In the genomic region with DNA sequence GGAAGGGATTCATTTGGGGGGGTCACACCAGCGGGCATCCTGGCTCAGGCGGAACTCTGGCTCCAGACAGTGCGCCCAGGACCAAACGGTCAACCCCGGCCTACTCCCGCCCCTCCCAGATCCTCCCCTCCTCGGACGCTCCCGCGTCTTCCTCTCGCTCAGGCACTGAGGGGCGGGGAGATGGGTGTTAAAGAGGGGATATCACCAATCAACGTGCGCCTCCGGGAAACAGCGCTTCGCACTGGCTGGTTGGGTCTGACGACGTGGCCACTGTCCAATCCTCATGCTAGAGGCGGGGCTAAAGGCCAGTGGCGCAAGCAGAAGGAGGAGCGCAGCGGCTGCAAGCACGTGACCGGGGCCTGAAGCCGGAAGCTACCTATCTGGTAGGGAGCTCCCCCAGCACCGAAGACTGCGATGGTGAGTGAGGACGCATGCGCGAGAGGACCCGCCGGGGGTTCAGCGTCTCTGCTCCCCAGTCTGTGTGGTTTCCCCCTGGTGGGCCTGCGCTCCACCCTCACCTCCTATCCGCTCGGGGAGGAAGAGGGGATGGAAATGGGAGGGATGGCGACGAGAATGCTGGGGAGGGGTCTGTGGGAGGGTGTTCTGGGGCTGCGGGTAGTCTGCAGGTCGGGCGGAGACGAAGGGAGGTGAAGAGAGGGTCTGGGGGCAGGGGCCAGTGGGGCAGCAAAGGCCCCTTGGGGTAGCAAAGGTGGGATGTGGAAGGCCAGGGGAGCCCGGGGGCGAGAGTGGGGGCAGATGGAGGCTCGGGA, we compare ENCODE assay signal across 8 cellular contexts. TPM values are rescaled to one million over a fixed set of nuclear protein-coding genes. Genes with fewer than 3 reads are reported as not detected.
DNase-seq lines count a peak whose midpoint lies in the region; ATAC-seq, FAIRE-seq and TF ChIP-seq lines count a peak whose summit lies in the region.

A gene (plus strand): TSS at position 360 of the 770 bp plus-strand sequence. CDS start 55 bp downstream, at position 415.

- no peaks in the 10 kb centered on the region for H3K9me3 ChIP-seq in psoas muscle

- peak within 1 kb of the TSS; percentile 84 for H3K27ac ChIP-seq in psoas muscle

- ATAC-seq in GM18499 (IDR thresholded peaks at IDR 0.05; ENCODE audit: insufficient read depth, unreplicated experiment) (peak; percentile 97), HG02943 (IDR thresholded peaks at IDR 0.05; ENCODE audit: low read depth, unreplicated experiment) (peak; percentile 98), left ventricle myocardium superior (peak; percentile 99), psoas muscle (peak; percentile 98 to 99 (median 99))

- no peaks in the 10 kb centered on the region for H3K27me3 ChIP-seq in psoas muscle (ENCODE audit: insufficient read depth in 3 of 3, low read length in 2 of 3)

- DNase-seq in NCI-H187 treated with DMSO at 0.1 percent for 48 hours (lab: John Stamatoyannopoulos, UW) (peak; percentile 98), anterior cingulate cortex (lab: John Stamatoyannopoulos, UW) (peak; percentile 89 to 100 (median 99)), left ventricle myocardium superior (peak; percentile 98), psoas muscle (peak; percentile 98 to 99), urothelium cell line (ENCODE audit: low spot score) (peak; percentile 100)

- intact Hi-C loops in T-helper 2 cell treated with Interferon-gamma antibody and Interleukin-4, amounts not matched to agents 100 ng/mL and 5 ng/mL, for 36 hours (cut with micrococcal nuclease) = loop anchor here (1.0 to 5.0 kb wide), 7 partner anchors 10 to 281 kb away; a partner anchor contains a TSS
- intact Hi-C loops in left ventricle myocardium superior (cut with micrococcal nuclease) = no loop called here
- intact Hi-C loops in psoas muscle (cut with DNase I) = no loop called here

- H3K36me3 ChIP-seq in psoas muscle (ENCODE audit: insufficient read depth in 1 of 2, low read depth in 1 of 2) = peaks cover 4 to 22% of the 10 kb centered on the region in 2 donors

- peak within 1 kb of the TSS; percentile 73 for H3K4me3 ChIP-seq in psoas muscle

- TF ChIP-seq CTCF in psoas muscle (IDR thresholded peaks at IDR 0.05) = peak; percentile 6

- FAIRE-seq in urothelium cell line (lab: Jason Lieb, UNC) = peak; percentile 98

- peaks cover 15% of the 10 kb centered on the region for H3K4me1 ChIP-seq in psoas muscle

- WGBS in psoas muscle, 3 donors = 0 to 1% (median 0%) methylated on average over 42 to 46 of the region's 46 CpGs

RNA-seq across cellular contexts. Expression of the gene that starts here (rescaled TPM):
- 143 and 155 TPM in 2 replicates for total RNA-seq in T-helper 2 cell treated with Interferon-gamma antibody and Interleukin-4, amounts not matched to agents 100 ng/mL and 5 ng/mL, for 36 hours
- total RNA-seq in left ventricle myocardium superior (104 TPM), psoas muscle (10 to 100 TPM; 48.7 to 74.6 (median 68.1) TPM)
- 100 to 1,000 TPM; 118 to 141 (median 140) TPM for polyA plus RNA-seq in psoas muscle

Comparison
In these comparisons a context has a peak if more than half of its experiments do, and no peak if none do; other contexts are left out.
1. Peak in every context shown above with its lines: DNase-seq, ATAC-seq, H3K4me3 ChIP-seq and H3K27ac ChIP-seq.